1 cellular context compared by ENCODE assay signal in genomic region chr14:59376691-59377090, GRCh38.
TF ChIP-seq lines count a peak whose summit lies in the region.

No MANE protein-coding gene starts in this region.

TF ChIP-seq in IMR-90, 13 proteins besides CTCF, POLR2A, EP300 and RAD21:
- no peak; the same call in 1 of the 2 replicates for TF ChIP-seq BHLHE40 (IDR thresholded peaks at IDR 0.05; ENCODE audit: low read depth, low read length)
- TF ChIP-seq MAFK (IDR thresholded peaks at IDR 0.05; ENCODE audit: low read depth, low read length): no peak
- TF ChIP-seq RCOR1 (IDR thresholded peaks at IDR 0.05; ENCODE audit: insufficient replicate concordance, low read length): no peak
- TF ChIP-seq USF2 (IDR thresholded peaks at IDR 0.05; ENCODE audit: low read depth, low read length): no peak
- no peak for TF ChIP-seq SMC3 (IDR thresholded peaks at IDR 0.05; ENCODE audit: low read depth, low read length)
- no peak for TF ChIP-seq NFE2L2 (IDR thresholded peaks at IDR 0.05; ENCODE audit: low read depth, low read length)
- TF ChIP-seq RFX5 (IDR thresholded peaks at IDR 0.05; ENCODE audit: low read depth, low read length): no peak
- no peak for TF ChIP-seq ELK1 (IDR thresholded peaks at IDR 0.05; ENCODE audit: borderline replicate concordance, low read depth, low read length)
- TF ChIP-seq MXI1 (IDR thresholded peaks at IDR 0.05; ENCODE audit: borderline replicate concordance, low read depth, low read length): no peak
- TF ChIP-seq FOS (IDR thresholded peaks at IDR 0.05; ENCODE audit: low read depth, low read length): no peak
- no peak for TF ChIP-seq MAZ (IDR thresholded peaks at IDR 0.05; ENCODE audit: borderline replicate concordance, low read depth, low read length)
- TF ChIP-seq CHD1 (IDR thresholded peaks at IDR 0.05; ENCODE audit: low read depth, low read length): no peak
